ENCODE assay signal across 8 cellular contexts in genomic region chr20:20711413-20711812, GRCh38. TPM values are rescaled to one million over a fixed set of nuclear protein-coding genes. Genes with fewer than 3 reads are reported as not detected.
A peak's percentile ranks its signal among the peaks of the same experiment; 100 is the strongest.
DNase-seq lines count a peak whose midpoint lies in the region; ATAC-seq and TF ChIP-seq lines count a peak whose summit lies in the region.

No MANE protein-coding gene starts in this region.

- POLR2A ChIA-PET in Caco-2 (lab: Charles Lee): no interaction called here

- CTCF ChIA-PET in Caco-2 (lab: Charles Lee): interaction anchor here (0.9 kb wide), 1 partner anchor 147 kb away, joined by 3 read pairs; no protein-coding TSS in a partner anchor
- CTCF ChIA-PET in activated naive CD4-positive, alpha-beta T cell treated with anti-CD3 and anti-CD28 coated beads, Interleukin-2, amount 10 ng/mL, durations not matched to agents 7 days and 5 days (lab: Charles Lee): interaction anchor here (0.7 kb wide), 1 partner anchor 11 kb away, joined by 3 read pairs; no protein-coding TSS in a partner anchor

- ATAC-seq in GM18517 (IDR thresholded peaks at IDR 0.05; ENCODE audit: unreplicated experiment): no peak

- BruUV-seq in Caco-2 (replicated peaks; lab: Mats Ljungman, UMichigan): no TSS peak

- H3K9me3 ChIP-seq in Caco-2 (no peaks in the 10 kb centered on the region), subcutaneous abdominal adipose tissue (ENCODE audit: control insufficient read depth in 5 of 5, low read length in 5 of 5) (no peaks in the 10 kb centered on the region)

- H3K27ac ChIP-seq in subcutaneous abdominal adipose tissue (ENCODE audit: low read depth, low read length): peak overlapping the region; percentile 81

- intact Hi-C loops in Caco-2 (cut with micrococcal nuclease; ENCODE audit: unreplicated experiment): no loop called here

- peak overlapping the region; percentile 24 for H3K27ac Mint-ChIP-seq in Caco-2 (ENCODE audit: unreplicated experiment)
- H3K27ac Mint-ChIP-seq in activated naive CD4-positive, alpha-beta T cell treated with anti-CD3 and anti-CD28 coated beads, Interleukin-2, amount 10 ng/mL, durations not matched to agents 7 days and 5 days: peak overlapping the region; percentile 93

- H3K4me1 Mint-ChIP-seq in Caco-2 (ENCODE audit: low read depth, unreplicated experiment): no peaks in the 10 kb centered on the region
- H3K4me1 Mint-ChIP-seq in activated naive CD4-positive, alpha-beta T cell treated with anti-CD3 and anti-CD28 coated beads, Interleukin-2, amount 10 ng/mL, durations not matched to agents 7 days and 5 days: peaks cover 36% of the 10 kb centered on the region

- DNase-seq in Caco-2: peak; percentile 27 to 40
- peak; percentile 38 for DNase-seq in KBM-7
- peak; percentile 53 for DNase-seq in activated naive CD4-positive, alpha-beta T cell treated with anti-CD3 and anti-CD28 coated beads, Interleukin-2, amount 10 ng/mL, durations not matched to agents 7 days and 5 days
- no peak for DNase-seq in kidney epithelial cell (ENCODE audit: low read depth)
- DNase-seq in KG1 (lab: John Stamatoyannopoulos, UW): no peak
- no peak for DNase-seq in islet precursor cell

- H3K27me3 ChIP-seq in Caco-2 (replicated peaks; ENCODE audit: control insufficient read depth, insufficient read depth, low read length): no peaks in the 10 kb centered on the region
- H3K27me3 ChIP-seq in kidney epithelial cell (ENCODE audit: control insufficient read depth, insufficient read depth, low read length): no peaks in the 10 kb centered on the region
- no peaks in the 10 kb centered on the region for H3K27me3 ChIP-seq in subcutaneous abdominal adipose tissue (ENCODE audit: control insufficient read depth in 5 of 5, insufficient read depth in 4 of 5, low read length in 5 of 5)

- H3K4me3 Mint-ChIP-seq in Caco-2 (ENCODE audit: unreplicated experiment): peak overlapping the region; percentile 86
- H3K4me3 Mint-ChIP-seq in activated naive CD4-positive, alpha-beta T cell treated with anti-CD3 and anti-CD28 coated beads, Interleukin-2, amount 10 ng/mL, durations not matched to agents 7 days and 5 days: peak overlapping the region; percentile 93

- H3K4me3 ChIP-seq in Caco-2 (ENCODE audit: low read depth, low read length): peak overlapping the region; percentile 75
- H3K4me3 ChIP-seq in kidney epithelial cell (ENCODE audit: low read depth, low read length): peak overlapping the region; percentile 90
- H3K4me3 ChIP-seq in subcutaneous abdominal adipose tissue (ENCODE audit: low read depth in 1 of 5, low read length in 5 of 5): peak overlapping the region; percentile 66 to 87 (median 79)

- H3K36me3 ChIP-seq in Caco-2 (ENCODE audit: control insufficient read depth, insufficient read depth, low read length): no peaks in the 10 kb centered on the region
- no peaks in the 10 kb centered on the region for H3K36me3 ChIP-seq in kidney epithelial cell (ENCODE audit: control insufficient read depth, insufficient read depth, low read length)
- H3K36me3 ChIP-seq in subcutaneous abdominal adipose tissue (ENCODE audit: control insufficient read depth in 5 of 5, insufficient read depth in 5 of 5, low read length in 5 of 5): no peaks in the 10 kb centered on the region

- TF ChIP-seq CTCF in Caco-2 (IDR thresholded peaks at IDR 0.05; ENCODE audit: insufficient read depth in 1 of 2, low read depth in 1 of 2, low read length in 1 of 2, severe bottlenecking in 1 of 2, unreplicated experiment in 1 of 2) (no peak), kidney epithelial cell (IDR thresholded peaks at IDR 0.05; ENCODE audit: insufficient read depth, low read length, poor library complexity, severe bottlenecking) (no peak)

- peaks cover 13% of the 10 kb centered on the region for H3K36me3 Mint-ChIP-seq in Caco-2 (ENCODE audit: insufficient read depth, unreplicated experiment)
- H3K36me3 Mint-ChIP-seq in activated naive CD4-positive, alpha-beta T cell treated with anti-CD3 and anti-CD28 coated beads, Interleukin-2, amount 10 ng/mL, durations not matched to agents 7 days and 5 days: peaks cover 25% of the 10 kb centered on the region

- H3K9me3 Mint-ChIP-seq in Caco-2 (ENCODE audit: unreplicated experiment): no peaks in the 10 kb centered on the region
- H3K9me3 Mint-ChIP-seq in activated naive CD4-positive, alpha-beta T cell treated with anti-CD3 and anti-CD28 coated beads, Interleukin-2, amount 10 ng/mL, durations not matched to agents 7 days and 5 days: no peaks in the 10 kb centered on the region

- H3K27me3 Mint-ChIP-seq in Caco-2 (ENCODE audit: insufficient read depth, unreplicated experiment): no peaks in the 10 kb centered on the region
- H3K27me3 Mint-ChIP-seq in activated naive CD4-positive, alpha-beta T cell treated with anti-CD3 and anti-CD28 coated beads, Interleukin-2, amount 10 ng/mL, durations not matched to agents 7 days and 5 days: peaks cover 3% of the 10 kb centered on the region

- in situ Hi-C loops in KBM-7 (cut with MboI; ENCODE audit: low pct_unique_long_range_greater_than_20kb, low sequenced_read_pairs): no loop called here

- peaks cover 15% of the 10 kb centered on the region; the same call in 1 of the 2 replicates for H3K4me1 ChIP-seq in Caco-2
- peaks cover 3 to 49% (median 34%) of the 10 kb centered on the region in 5 donors for H3K4me1 ChIP-seq in subcutaneous abdominal adipose tissue (ENCODE audit: control insufficient read depth in 5 of 5, insufficient read depth in 5 of 5, low read length in 5 of 5)

- peak overlapping the region; percentile 21 to 90 (median 79) for H3K9ac ChIP-seq in subcutaneous abdominal adipose tissue (ENCODE audit: low read length in 5 of 5)

RNA-seq across cellular contexts. Expression of gene RALGAPA2, which starts 1.0 kb away (rescaled TPM):
- total RNA-seq in Caco-2 (2022): 17.3 and 19.1 TPM in 2 replicates
- total RNA-seq in kidney epithelial cell: 24.8 and 35.1 TPM in 2 replicates

Comparison
In these comparisons a context has a peak if more than half of its experiments do, and no peak if none do; other contexts are left out.
1. DNase-seq: peak in Caco-2 (2 of 2), KBM-7 (single experiment) and activated naive CD4-positive, alpha-beta T cell treated with anti-CD3 and anti-CD28 coated beads, Interleukin-2, amount 10 ng/mL, durations not matched to agents 7 days and 5 days (single experiment); none in kidney epithelial cell (single experiment), KG1 (single experiment) and islet precursor cell (single experiment).
2. Peak in every context shown above with its lines, with median percentiles within 50 percentile points of each other: H3K4me3 ChIP-seq.